In the genomic region with DNA sequence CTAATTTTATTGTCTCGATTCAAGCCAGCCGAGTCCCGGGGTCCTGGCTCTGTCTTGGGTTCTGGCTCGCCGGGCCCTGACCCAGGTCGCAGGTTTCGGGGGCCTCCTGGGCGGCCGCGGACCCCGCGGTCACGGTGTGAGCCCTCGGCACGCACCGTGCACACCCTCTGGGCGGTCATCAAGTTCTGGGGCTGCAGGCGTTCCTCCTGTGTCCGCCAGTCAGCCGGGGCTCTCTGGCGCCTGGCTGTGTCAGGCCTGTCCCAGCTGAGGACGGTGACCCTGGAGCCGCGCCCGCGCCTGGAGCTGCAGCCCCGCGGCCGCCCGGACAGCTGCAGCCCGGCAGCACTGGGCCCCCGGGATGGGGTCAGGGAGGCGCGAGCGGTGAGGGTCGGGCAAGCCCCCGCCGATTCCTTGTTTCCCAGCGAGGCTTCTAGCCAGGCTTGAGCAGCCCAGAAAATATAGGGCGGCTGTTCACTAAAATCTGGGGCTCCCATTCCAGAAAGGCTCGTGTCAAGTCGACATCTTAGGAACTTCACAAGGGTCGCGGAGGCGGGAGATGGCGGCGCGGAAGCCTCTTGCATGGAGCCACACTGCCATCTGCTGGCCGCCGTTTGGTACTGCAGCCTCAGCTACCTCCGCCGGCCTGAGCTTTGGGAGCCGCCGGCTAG, we compare ENCODE assay signal across 8 cellular contexts. TPM values are rescaled to one million over a fixed set of nuclear protein-coding genes. Genes with fewer than 3 reads are reported as not detected.
A peak's percentile ranks its signal among the peaks of the same experiment; 100 is the strongest.
DNase-seq lines count a peak whose midpoint lies in the region; ATAC-seq and TF ChIP-seq lines count a peak whose summit lies in the region.

No MANE protein-coding gene starts in this region.

- CTCF ChIA-PET in CD8-positive, alpha-beta memory T cell (lab: Charles Lee): interaction anchor here (0.6 to 5.6 kb wide), 34 partner anchors 10 to 1304 kb away, joined by 3 to 71 read pairs (median 4); partner anchors contain the start of genes HOXA1 and HOXA3
- CTCF ChIA-PET in activated naive CD4-positive, alpha-beta T cell treated with anti-CD3 and anti-CD28 coated beads for 36 hours (lab: Charles Lee): interaction anchor here (0.5 to 2.6 kb wide), 29 partner anchors 8 to 791 kb away, joined by 3 to 19 read pairs (median 4); partner anchors contain the start of genes HOXA1 and HOXA3

- peaks cover 27 to 46% (median 36%) of the 10 kb centered on the region in 3 donors for H3K4me1 Mint-ChIP-seq in CD8-positive, alpha-beta memory T cell
- peaks cover 35% of the 10 kb centered on the region for H3K4me1 Mint-ChIP-seq in activated naive CD4-positive, alpha-beta T cell treated with anti-CD3 and anti-CD28 coated beads for 36 hours (ENCODE audit: low read depth)
- peaks cover 7% of the 10 kb centered on the region for H3K4me1 Mint-ChIP-seq in osteocyte (ENCODE audit: unreplicated experiment)

- peaks cover 81% of the 10 kb centered on the region for H3K27me3 ChIP-seq in CD8-positive, alpha-beta memory T cell (ENCODE audit: insufficient read depth, low read length, poor library complexity, severe bottlenecking)
- peaks cover 4% of the 10 kb centered on the region for H3K27me3 ChIP-seq in thoracic aorta (replicated peaks; ENCODE audit: insufficient read depth)

- peaks cover 0 to 5% (median 0%) of the 10 kb centered on the region in 5 donors for H3K9me3 Mint-ChIP-seq in CD8-positive, alpha-beta memory T cell
- no peaks in the 10 kb centered on the region for H3K9me3 Mint-ChIP-seq in activated naive CD4-positive, alpha-beta T cell treated with anti-CD3 and anti-CD28 coated beads for 36 hours
- H3K9me3 Mint-ChIP-seq in osteocyte (ENCODE audit: unreplicated experiment): peaks cover 7% of the 10 kb centered on the region

- DNase-seq in CD8-positive, alpha-beta memory T cell: peak; percentile 77 to 89 (median 79)
- DNase-seq in LNCaP clone FGC (ENCODE audit: low read depth): no peak
- DNase-seq in SK-N-MC (ENCODE audit: low read depth, low spot score): no peak
- DNase-seq in activated naive CD4-positive, alpha-beta T cell treated with anti-CD3 and anti-CD28 coated beads for 36 hours: peak; percentile 87
- peak; percentile 89 for DNase-seq in glomerular visceral epithelial cell (ENCODE audit: extremely low spot score)
- DNase-seq in osteocyte (ENCODE audit: extremely low spot score, unreplicated experiment): peak; percentile 93
- peak; percentile 54 for DNase-seq in thoracic aorta (ENCODE audit: low spot score)

- no peaks in the 10 kb centered on the region for H3K36me3 Mint-ChIP-seq in CD8-positive, alpha-beta memory T cell
- no peaks in the 10 kb centered on the region for H3K36me3 Mint-ChIP-seq in activated naive CD4-positive, alpha-beta T cell treated with anti-CD3 and anti-CD28 coated beads for 36 hours (ENCODE audit: low read depth)
- H3K36me3 Mint-ChIP-seq in osteocyte (ENCODE audit: unreplicated experiment): no peaks in the 10 kb centered on the region

- TF ChIP-seq CTCF in LNCaP clone FGC (IDR thresholded peaks at IDR 0.05; ENCODE audit: control insufficient read depth, extremely low read depth, insufficient read depth) (peak; percentile 98), osteocyte (IDR thresholded peaks at IDR 0.05) (peak; percentile 99), thoracic aorta (IDR thresholded peaks at IDR 0.05) (no peak)

- H3K4me3 ChIP-seq in CD8-positive, alpha-beta memory T cell (ENCODE audit: low read length): peak overlapping the region; percentile 72
- H3K4me3 ChIP-seq in LNCaP clone FGC (ENCODE audit: low read depth, low read length) (peak overlapping the region; percentile 49), SK-N-MC (peak overlapping the region; percentile 80), thoracic aorta (peak overlapping the region; percentile 78)

- peak overlapping the region; percentile 62 for H3K9ac ChIP-seq in SK-N-MC (ENCODE audit: insufficient read length)

- no peaks in the 10 kb centered on the region for H3K9me3 ChIP-seq in CD8-positive, alpha-beta memory T cell (ENCODE audit: low read length)
- no peaks in the 10 kb centered on the region for H3K9me3 ChIP-seq in SK-N-MC (ENCODE audit: low read depth, low read length)
- H3K9me3 ChIP-seq in thoracic aorta: no peaks in the 10 kb centered on the region

- intact Hi-C loops in activated naive CD4-positive, alpha-beta T cell treated with anti-CD3 and anti-CD28 coated beads for 36 hours (cut with micrococcal nuclease): loop anchor here (1.0 to 5.0 kb wide), 8 partner anchors 296 to 1070 kb away; partner anchors contain the start of gene SKAP2

- POLR2A ChIA-PET in CD8-positive, alpha-beta memory T cell (lab: Charles Lee): interaction anchor here (1.2 kb wide), 1 partner anchor 10 kb away, joined by 3 read pairs; no protein-coding TSS in a partner anchor

- H3K4me3 Mint-ChIP-seq in CD8-positive, alpha-beta memory T cell: peak overlapping the region; percentile 78 to 91 (median 82)
- peak overlapping the region; percentile 57 for H3K4me3 Mint-ChIP-seq in activated naive CD4-positive, alpha-beta T cell treated with anti-CD3 and anti-CD28 coated beads for 36 hours
- H3K4me3 Mint-ChIP-seq in osteocyte (ENCODE audit: unreplicated experiment): peak overlapping the region; percentile 66

- peak; percentile 49 for ATAC-seq in GM21360 (IDR thresholded peaks at IDR 0.05; ENCODE audit: unreplicated experiment)
- ATAC-seq in thoracic aorta (ENCODE audit: insufficient number of reproducible peaks, low FRiP score, low read depth): peak; percentile 7

- H3K4me1 ChIP-seq in CD8-positive, alpha-beta memory T cell (ENCODE audit: insufficient read depth, low read length): peaks cover 30% of the 10 kb centered on the region
- H3K4me1 ChIP-seq in thoracic aorta (ENCODE audit: control insufficient read depth in 1 of 2, low read depth in 2 of 2): peaks cover 11 to 26% of the 10 kb centered on the region in 2 donors

- no peak overlapping the region for H3K27ac ChIP-seq in CD8-positive, alpha-beta memory T cell (ENCODE audit: low read depth, low read length)
- H3K27ac ChIP-seq in SK-N-MC (no peak overlapping the region), thoracic aorta (no peak overlapping the region)

- no peaks in the 10 kb centered on the region for H3K36me3 ChIP-seq in CD8-positive, alpha-beta memory T cell (ENCODE audit: insufficient read depth, low read length)
- no peaks in the 10 kb centered on the region for H3K36me3 ChIP-seq in SK-N-MC (ENCODE audit: insufficient read depth, low read length)
- no peaks in the 10 kb centered on the region for H3K36me3 ChIP-seq in thoracic aorta

- H3K27me3 Mint-ChIP-seq in CD8-positive, alpha-beta memory T cell: peaks cover 84 to 87% of the 10 kb centered on the region in 2 donors
- H3K27me3 Mint-ChIP-seq in activated naive CD4-positive, alpha-beta T cell treated with anti-CD3 and anti-CD28 coated beads for 36 hours (ENCODE audit: low read depth): peaks cover 77% of the 10 kb centered on the region
- peaks cover 84% of the 10 kb centered on the region for H3K27me3 Mint-ChIP-seq in osteocyte (ENCODE audit: unreplicated experiment)

- peak overlapping the region in 3 of 8 donors; percentile 43 to 75 (median 47) for H3K27ac Mint-ChIP-seq in CD8-positive, alpha-beta memory T cell
- H3K27ac Mint-ChIP-seq in activated naive CD4-positive, alpha-beta T cell treated with anti-CD3 and anti-CD28 coated beads for 36 hours: no peak overlapping the region
- H3K27ac Mint-ChIP-seq in osteocyte (ENCODE audit: unreplicated experiment): no peak overlapping the region

RNA-seq across cellular contexts. Expression of gene HOXA7, which starts 4.2 kb away (rescaled TPM):
- total RNA-seq in CD8-positive, alpha-beta memory T cell: not detected
- polyA plus RNA-seq in CD8-positive, alpha-beta memory T cell: not detected
- total RNA-seq in activated naive CD4-positive, alpha-beta T cell treated with anti-CD3 and anti-CD28 coated beads for 36 hours: not detected
- total RNA-seq in osteocyte (not detected in 2 replicates), thoracic aorta (under 1 TPM; 0.28 to 0.54 TPM)

RNA-seq across cellular contexts. Expression of gene HOXA9, which starts 4.7 kb away (rescaled TPM):
- total RNA-seq in CD8-positive, alpha-beta memory T cell: not detected
- not detected for polyA plus RNA-seq in CD8-positive, alpha-beta memory T cell
- not detected for total RNA-seq in activated naive CD4-positive, alpha-beta T cell treated with anti-CD3 and anti-CD28 coated beads for 36 hours
- total RNA-seq in osteocyte (not detected in 2 replicates), thoracic aorta (not detected)

RNA-seq across cellular contexts. Expression of gene HOXA3, which starts 8.3 kb away (rescaled TPM):
- not detected for total RNA-seq in CD8-positive, alpha-beta memory T cell
- polyA plus RNA-seq in CD8-positive, alpha-beta memory T cell: not detected
- not detected for total RNA-seq in activated naive CD4-positive, alpha-beta T cell treated with anti-CD3 and anti-CD28 coated beads for 36 hours
- not detected in 2 replicates for total RNA-seq in osteocyte
- total RNA-seq in thoracic aorta: 10 to 100 TPM in 1 of 2 donors, 1 to 10 TPM in 1; 6.5 to 29.3 TPM

RNA-seq across cellular contexts. Expression of gene HOXA6, which starts 13.1 kb away (rescaled TPM):
- total RNA-seq in CD8-positive, alpha-beta memory T cell: not detected
- not detected for polyA plus RNA-seq in CD8-positive, alpha-beta memory T cell
- not detected for total RNA-seq in activated naive CD4-positive, alpha-beta T cell treated with anti-CD3 and anti-CD28 coated beads for 36 hours
- not detected in 2 replicates for total RNA-seq in osteocyte
- not detected for total RNA-seq in thoracic aorta

RNA-seq across cellular contexts. Expression of gene HOXA10, which starts 13.4 kb away (rescaled TPM):
- total RNA-seq in CD8-positive, alpha-beta memory T cell: not detected
- 0.09 TPM for polyA plus RNA-seq in CD8-positive, alpha-beta memory T cell
- total RNA-seq in activated naive CD4-positive, alpha-beta T cell treated with anti-CD3 and anti-CD28 coated beads for 36 hours: not detected
- total RNA-seq in osteocyte: not detected in 2 replicates
- total RNA-seq in thoracic aorta: under 1 TPM in 1 of 2 donors, not detected in 1; 0.81 TPM

Comparison
In these comparisons a context has a peak if more than half of its experiments do, and no peak if none do; other contexts are left out.
1. DNase-seq: peak in CD8-positive, alpha-beta memory T cell (5 of 5), activated naive CD4-positive, alpha-beta T cell treated with anti-CD3 and anti-CD28 coated beads for 36 hours (single experiment), glomerular visceral epithelial cell (single experiment), osteocyte (single experiment) and thoracic aorta (single experiment); none in LNCaP clone FGC (single experiment) and SK-N-MC (single experiment).
2. Peak in every context shown above with its lines, with median percentiles within 50 percentile points of each other: H3K4me3 ChIP-seq and H3K4me3 Mint-ChIP-seq.